In genomic region chr17:79420318-79421243, GRCh38 we compare ENCODE assay signal across 8 cellular contexts.
DNase-seq lines count a peak whose midpoint lies in the region; ATAC-seq and TF ChIP-seq lines count a peak whose summit lies in the region.

No MANE protein-coding gene starts in this region.

- H3K36me3 Mint-ChIP-seq in Calu3 (ENCODE audit: insufficient read depth, unreplicated experiment): no peaks in the 10 kb centered on the region

- peaks cover 56% of the 10 kb centered on the region for H3K27me3 ChIP-seq in MG63
- H3K27me3 ChIP-seq in lower lobe of right lung (ENCODE audit: low read depth): peaks cover 18% of the 10 kb centered on the region

- BruUV-seq in Calu3 (replicated peaks; lab: Mats Ljungman, UMichigan): no TSS peak

- ATAC-seq in lower lobe of right lung: no peak

- CTCF ChIA-PET in Calu3 (lab: Charles Lee): interaction anchor here (0.6 kb wide), 1 partner anchor 18 kb away, joined by 3 read pairs; no protein-coding TSS in a partner anchor

- H3K9me3 ChIP-seq in MG63 (no peaks in the 10 kb centered on the region), lower lobe of right lung (no peaks in the 10 kb centered on the region)

- TF ChIP-seq CTCF in lower lobe of right lung (IDR thresholded peaks at IDR 0.05) (no peak), Calu3 (IDR thresholded peaks at IDR 0.05; ENCODE audit: unreplicated experiment) (no peak)

- peak; percentile 51 for DNase-seq in COLO829 (ENCODE audit: low spot score)
- DNase-seq in MG63: peak; percentile 64
- DNase-seq in dedifferentiated amniotic fluid mesenchymal stem cell (ENCODE audit: extremely low spot score): peak; percentile 58
- DNase-seq in stimulated activated CD4-positive, alpha-beta T cell treated with anti-CD3 and anti-CD28 coated beads, Interleukin-15, amount 100 ng/mL, for 24 hours: peak; percentile 61
- no peak for DNase-seq in NCI-H2081 treated with DMSO at 0.1 percent for 48 hours (lab: John Stamatoyannopoulos, UW)
- no peak for DNase-seq in lower lobe of right lung
- DNase-seq in Calu3: no peak
- DNase-seq in iPS-NIHi11 (ENCODE audit: low spot score): no peak

- no peak overlapping the region for H3K27ac ChIP-seq in lower lobe of right lung

- no peak overlapping the region for H3K27ac Mint-ChIP-seq in Calu3 (ENCODE audit: unreplicated experiment)

- no peaks in the 10 kb centered on the region for H3K4me1 Mint-ChIP-seq in Calu3 (ENCODE audit: low read depth, unreplicated experiment)

- no peak overlapping the region for H3K4me3 Mint-ChIP-seq in Calu3 (ENCODE audit: low read depth, unreplicated experiment)

- no peaks in the 10 kb centered on the region for H3K4me1 ChIP-seq in lower lobe of right lung

- H3K36me3 ChIP-seq in MG63: no peaks in the 10 kb centered on the region
- H3K36me3 ChIP-seq in lower lobe of right lung: no peaks in the 10 kb centered on the region

- intact Hi-C loops in lower lobe of right lung (cut with DNase I): no loop called here
- intact Hi-C loops in Calu3 (cut with micrococcal nuclease; ENCODE audit: unreplicated experiment): no loop called here

- no peak overlapping the region for H3K4me3 ChIP-seq in MG63
- no peak overlapping the region for H3K4me3 ChIP-seq in lower lobe of right lung

- no peaks in the 10 kb centered on the region for H3K9me3 Mint-ChIP-seq in Calu3 (ENCODE audit: low read depth, unreplicated experiment)

- peaks cover 97% of the 10 kb centered on the region for H3K27me3 Mint-ChIP-seq in Calu3 (ENCODE audit: unreplicated experiment)

Comparison
In these comparisons a context has a peak if more than half of its experiments do, and no peak if none do; other contexts are left out.
1. DNase-seq: peak in COLO829 (single experiment), MG63 (single experiment), dedifferentiated amniotic fluid mesenchymal stem cell (single experiment) and stimulated activated CD4-positive, alpha-beta T cell treated with anti-CD3 and anti-CD28 coated beads, Interleukin-15, amount 100 ng/mL, for 24 hours (single experiment); none in NCI-H2081 treated with DMSO at 0.1 percent for 48 hours (single experiment), lower lobe of right lung (single experiment), Calu3 (single experiment) and iPS-NIHi11 (single experiment).